In the genomic region with DNA sequence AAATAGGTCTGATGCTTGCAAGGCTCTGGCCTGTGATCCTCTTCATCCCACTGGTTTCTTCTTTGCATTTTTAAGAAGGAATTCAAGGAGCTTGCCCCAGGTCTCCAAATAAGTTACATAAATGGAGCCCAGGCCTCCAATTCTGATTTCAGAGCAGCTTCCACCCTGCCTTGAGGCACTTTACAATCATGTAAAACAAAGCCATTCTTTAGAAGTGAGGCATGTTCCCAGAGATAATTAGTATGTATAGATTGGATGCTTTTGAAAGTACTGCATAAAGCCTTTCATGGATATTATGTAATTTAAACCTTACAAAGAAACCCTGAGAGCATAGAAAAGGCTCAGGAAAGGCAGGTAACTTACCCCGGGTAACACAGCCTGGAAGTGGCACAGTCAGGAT, we compare ENCODE assay signal across 19 cellular contexts.
"Had no signal": no experiment of that assay in that cellular context is flagged by ENCODE, and none has a peak within 500 bp of the region (broad histone marks: within the 10 kb centered on the region; RNA-seq: fewer than 3 reads in every experiment).

No MANE protein-coding gene starts in this region.

- H3K36me3 Mint-ChIP-seq: activated CD4-positive, alpha-beta memory T cell treated with anti-CD3 and anti-CD28 coated beads for 36 hours; activated CD8-positive, alpha-beta memory T cell treated with anti-CD3 and anti-CD28 coated beads, Interleukin-2, amount 10 ng/mL, durations not matched to agents 7 days and 5 days; activated naive CD4-positive, alpha-beta T cell treated with anti-CD3 and anti-CD28 coated beads, Interleukin-2, amount 10 ng/mL, durations not matched to agents 7 days and 5 days; naive thymus-derived CD8-positive, alpha-beta T cell; stimulated activated effector memory CD8-positive, alpha-beta T cell treated with anti-CD3 and anti-CD28 coated beads, Interleukin-12 subunit alpha, Interleukin-12 subunit beta, amount 100 ng/mL, for 72 hours had no signal

- H3K4me1 ChIP-seq: gastrocnemius medialis had no signal

- H3K4me3 Mint-ChIP-seq: activated CD4-positive, alpha-beta memory T cell treated with anti-CD3 and anti-CD28 coated beads for 36 hours; activated CD4-positive, alpha-beta T cell treated with anti-CD3 and anti-CD28 coated beads for 36 hours; activated CD8-positive, alpha-beta memory T cell treated with anti-CD3 and anti-CD28 coated beads, Interleukin-2, amount 10 ng/mL, durations not matched to agents 7 days and 5 days; activated naive CD4-positive, alpha-beta T cell treated with anti-CD3 and anti-CD28 coated beads, Interleukin-2, amount 10 ng/mL, durations not matched to agents 7 days and 5 days; naive thymus-derived CD8-positive, alpha-beta T cell; stimulated activated effector memory CD8-positive, alpha-beta T cell treated with anti-CD3 and anti-CD28 coated beads, Interleukin-12 subunit alpha, Interleukin-12 subunit beta, amount 100 ng/mL, for 72 hours had no signal

- H3K27ac Mint-ChIP-seq: activated CD4-positive, alpha-beta memory T cell treated with anti-CD3 and anti-CD28 coated beads for 36 hours; activated CD4-positive, alpha-beta T cell treated with anti-CD3 and anti-CD28 coated beads for 36 hours; activated CD8-positive, alpha-beta memory T cell treated with anti-CD3 and anti-CD28 coated beads, Interleukin-2, amount 10 ng/mL, durations not matched to agents 7 days and 5 days; activated naive CD4-positive, alpha-beta T cell treated with anti-CD3 and anti-CD28 coated beads, Interleukin-2, amount 10 ng/mL, durations not matched to agents 7 days and 5 days; activated T-helper 2 cell treated with anti-CD3 and anti-CD28 coated beads, Interferon-gamma antibody, Interleukin-2, Interleukin-4, amounts not matched to agents 10 μg/mL and 5 μg/mL and 100 μg/mL, durations not matched to agents 14 hours and 24 hours and 36 hours; naive thymus-derived CD8-positive, alpha-beta T cell; stimulated activated effector memory CD8-positive, alpha-beta T cell treated with anti-CD3 and anti-CD28 coated beads, Interleukin-12 subunit alpha, Interleukin-12 subunit beta, amount 100 ng/mL, for 72 hours had no signal

- ATAC-seq: activated CD4-positive, alpha-beta T cell treated with anti-CD3 and anti-CD28 coated beads for 36 hours; activated CD8-positive, alpha-beta memory T cell treated with anti-CD3 and anti-CD28 coated beads, Interleukin-2, amount 10 ng/mL, durations not matched to agents 7 days and 5 days; gastrocnemius medialis; left lobe of liver; naive thymus-derived CD8-positive, alpha-beta T cell; SK-N-SH treated with all-trans-retinoic acid at 6 μM for 48 hours; stimulated activated effector memory CD8-positive, alpha-beta T cell treated with anti-CD3 and anti-CD28 coated beads, Interleukin-12 subunit alpha, Interleukin-12 subunit beta, amount 100 ng/mL, for 72 hours had no signal

- H3K27me3 ChIP-seq: upper lobe of left lung had no signal

- H3K9me3 ChIP-seq: gastrocnemius medialis, mucosa of descending colon, neutrophil, upper lobe of left lung had no signal

- H3K4me1 Mint-ChIP-seq: activated CD4-positive, alpha-beta T cell treated with anti-CD3 and anti-CD28 coated beads for 36 hours; activated CD8-positive, alpha-beta memory T cell treated with anti-CD3 and anti-CD28 coated beads, Interleukin-2, amount 10 ng/mL, durations not matched to agents 7 days and 5 days; activated naive CD4-positive, alpha-beta T cell treated with anti-CD3 and anti-CD28 coated beads, Interleukin-2, amount 10 ng/mL, durations not matched to agents 7 days and 5 days; stimulated activated effector memory CD8-positive, alpha-beta T cell treated with anti-CD3 and anti-CD28 coated beads, Interleukin-12 subunit alpha, Interleukin-12 subunit beta, amount 100 ng/mL, for 72 hours had no signal

- H3K4me3 ChIP-seq: gastrocnemius medialis, mucosa of descending colon, upper lobe of left lung had no signal

- H3K36me3 ChIP-seq: gastrocnemius medialis, neutrophil, upper lobe of left lung had no signal

- H3K27ac ChIP-seq: gastrocnemius medialis, neutrophil, VCaP had no signal

- H3K9me3 Mint-ChIP-seq: activated CD4-positive, alpha-beta memory T cell treated with anti-CD3 and anti-CD28 coated beads for 36 hours; activated naive CD4-positive, alpha-beta T cell treated with anti-CD3 and anti-CD28 coated beads, Interleukin-2, amount 10 ng/mL, durations not matched to agents 7 days and 5 days; activated T-helper 2 cell treated with anti-CD3 and anti-CD28 coated beads, Interferon-gamma antibody, Interleukin-2, Interleukin-4, amounts not matched to agents 10 μg/mL and 5 μg/mL and 100 μg/mL, durations not matched to agents 14 hours and 24 hours and 36 hours; stimulated activated effector memory CD8-positive, alpha-beta T cell treated with anti-CD3 and anti-CD28 coated beads, Interleukin-12 subunit alpha, Interleukin-12 subunit beta, amount 100 ng/mL, for 72 hours had no signal

- DNase-seq: activated CD4-positive, alpha-beta memory T cell treated with anti-CD3 and anti-CD28 coated beads for 36 hours; activated CD4-positive, alpha-beta T cell treated with anti-CD3 and anti-CD28 coated beads for 36 hours; activated CD8-positive, alpha-beta memory T cell treated with anti-CD3 and anti-CD28 coated beads, Interleukin-2, amount 10 ng/mL, durations not matched to agents 7 days and 5 days; activated naive CD4-positive, alpha-beta T cell treated with anti-CD3 and anti-CD28 coated beads, Interleukin-2, amount 10 ng/mL, durations not matched to agents 7 days and 5 days; activated T-cell treated with anti-CD3 and anti-CD28 coated beads, Interleukin-2, amount 50 U/mL, for 1 hour; central memory CD4-positive, alpha-beta T cell; cortex of kidney; effector CD8-positive, alpha-beta T cell; naive thymus-derived CD8-positive, alpha-beta T cell; T-helper 1 cell had no signal
